In the genomic region with DNA sequence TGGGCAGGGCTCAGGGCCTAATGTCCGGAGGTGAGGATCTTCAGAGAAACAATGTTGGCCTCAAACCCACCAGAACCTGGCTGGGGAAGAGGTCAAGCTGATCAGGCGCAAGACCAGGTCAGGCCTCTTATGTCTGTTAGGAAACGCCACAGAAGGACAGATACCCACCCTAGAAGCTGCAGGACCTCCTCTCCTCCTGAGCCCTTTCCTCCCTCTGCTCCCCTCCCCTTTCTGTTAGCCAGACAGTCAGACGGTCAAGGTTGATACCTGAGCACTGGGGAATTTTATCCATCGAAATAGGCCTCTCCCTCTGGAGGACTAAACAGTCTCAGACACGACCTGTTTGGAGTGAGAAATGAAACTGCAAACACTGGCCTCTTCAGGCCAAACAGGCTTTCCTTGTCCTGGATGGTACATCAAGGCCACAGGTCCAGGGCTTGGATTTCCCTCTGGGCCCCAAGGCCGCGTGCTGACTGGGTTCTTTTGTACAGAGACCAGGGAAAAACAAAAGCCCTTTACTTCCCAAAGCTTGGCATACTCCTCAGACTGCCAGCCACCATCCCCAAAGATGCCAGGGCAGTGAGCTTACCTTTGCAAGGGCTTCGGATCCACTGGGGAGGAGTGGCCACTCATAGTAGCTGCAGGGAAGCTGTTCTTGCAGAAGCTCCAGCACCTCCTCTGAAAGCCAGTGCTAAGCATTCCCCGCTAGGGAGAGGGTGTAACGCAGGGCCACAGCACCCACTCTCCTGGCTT, we compare ENCODE assay signal across 15 cellular contexts.
A peak's percentile ranks its signal among the peaks of the same experiment; 100 is the strongest.
DNase-seq lines count a peak whose midpoint lies in the region; ATAC-seq and TF ChIP-seq lines count a peak whose summit lies in the region.
"Had no signal": no experiment of that assay in that cellular context is flagged by ENCODE, and none has a peak within 500 bp of the region (broad histone marks: within the 10 kb centered on the region; RNA-seq: fewer than 3 reads in every experiment).

No MANE protein-coding gene starts in this region.

- H3K27me3 ChIP-seq in Panc1 (ENCODE audit: control insufficient read depth, insufficient read depth, low read length) (no peaks in the 10 kb centered on the region), iPS-20b (ENCODE audit: insufficient read depth, low read length) (no peaks in the 10 kb centered on the region)
- H3K27me3 ChIP-seq: esophagus muscularis mucosa, heart left ventricle had no signal

- in situ Hi-C loops in Panc1 (cut with HindIII; ENCODE audit: low pct_unique_long_range_greater_than_20kb, low sequenced_read_pairs): no loop called here

- no peak for DNase-seq in activated CD4-positive, alpha-beta T cell treated with anti-CD3 and anti-CD28 coated beads, Interleukin-2, amount 10 ng/mL, durations not matched to agents 7 days and 5 days
- no peak for DNase-seq in activated CD4-positive, alpha-beta T cell treated with anti-CD3 and anti-CD28 coated beads, Interleukin-2, amount 50 U/mL, for 48 hours
- DNase-seq in Panc1 (ENCODE audit: low read depth, low spot score) (no peak), NCI-H226 (no peak)
- DNase-seq: activated T-cell treated with anti-CD3 and anti-CD28 coated beads, Interleukin-2, amount 50 U/mL, for 72 hours; heart left ventricle; NCI-H2081 treated with DMSO at 0.1 percent for 48 hours; NK-92 treated with Interleukin-12 subunit alpha and Interleukin-12 subunit beta, amount 100 ng/mL, for 24 hours; Right ventricle myocardium superior had no signal

- H3K4me3 ChIP-seq in Panc1 (ENCODE audit: low read depth in 2 of 2, low read length in 2 of 2) (no peak overlapping the region), iPS-20b (ENCODE audit: low read length) (no peak overlapping the region)
- H3K4me3 ChIP-seq: esophagus muscularis mucosa, heart left ventricle had no signal

- H3K9me3 ChIP-seq in Panc1 (ENCODE audit: control insufficient read depth, insufficient read depth, low read depth, low read length) (no peaks in the 10 kb centered on the region), iPS-20b (ENCODE audit: insufficient read depth, low read depth, low read length) (no peaks in the 10 kb centered on the region)
- H3K9me3 ChIP-seq: esophagus muscularis mucosa, heart left ventricle had no signal

- H3K4me1 Mint-ChIP-seq in activated CD4-positive, alpha-beta T cell treated with anti-CD3 and anti-CD28 coated beads, Interleukin-2, amount 10 ng/mL, durations not matched to agents 7 days and 5 days: peaks cover 53% of the 10 kb centered on the region
- H3K4me1 Mint-ChIP-seq in stimulated activated memory B cell treated with anti-CD40 and anti-IgM and Interleukin-4, amounts not matched to agents 10 μg/mL and 1 μg/mL and 100 μg/mL, for 72 hours: peaks cover 50% of the 10 kb centered on the region

- no TSS peak for BruUV-seq in Panc1 (replicated peaks; lab: Mats Ljungman, UMichigan)

- peak overlapping the region; percentile 21 for H3K27ac Mint-ChIP-seq in activated CD4-positive, alpha-beta T cell treated with anti-CD3 and anti-CD28 coated beads, Interleukin-2, amount 10 ng/mL, durations not matched to agents 7 days and 5 days
- peak overlapping the region; percentile 27 for H3K27ac Mint-ChIP-seq in stimulated activated memory B cell treated with anti-CD40 and anti-IgM and Interleukin-4, amounts not matched to agents 10 μg/mL and 1 μg/mL and 100 μg/mL, for 72 hours
- H3K27ac Mint-ChIP-seq: activated T-cell treated with anti-CD3 and anti-CD28 coated beads, Interleukin-2, amount 50 U/mL, for 72 hours; T-helper 2 cell treated with Interferon-gamma antibody and Interleukin-4, amounts not matched to agents 5 μg/mL and 100 μg/mL, for 36 hours had no signal

- H3K36me3 ChIP-seq in Panc1 (ENCODE audit: control insufficient read depth, insufficient read depth, low read length) (no peaks in the 10 kb centered on the region), iPS-20b (ENCODE audit: insufficient read depth, low read depth, low read length) (0 out of 2 replicates have a peak, but pooled peaks cover 2% of the 10 kb centered on the region)
- H3K36me3 ChIP-seq: esophagus muscularis mucosa, heart left ventricle had no signal

- H3K4me3 Mint-ChIP-seq in activated CD4-positive, alpha-beta T cell treated with anti-CD3 and anti-CD28 coated beads, Interleukin-2, amount 10 ng/mL, durations not matched to agents 7 days and 5 days: no peak overlapping the region
- H3K4me3 Mint-ChIP-seq in stimulated activated memory B cell treated with anti-CD40 and anti-IgM and Interleukin-4, amounts not matched to agents 10 μg/mL and 1 μg/mL and 100 μg/mL, for 72 hours: no peak overlapping the region
- H3K4me3 Mint-ChIP-seq: activated T-cell treated with anti-CD3 and anti-CD28 coated beads, Interleukin-2, amount 50 U/mL, for 72 hours; T-helper 2 cell treated with Interferon-gamma antibody and Interleukin-4, amounts not matched to agents 5 μg/mL and 100 μg/mL, for 36 hours had no signal

- ATAC-seq in Panc1: peak; percentile 42; the same call in 1 of the 2 replicates
- no peak for ATAC-seq in stimulated activated memory B cell treated with anti-CD40 and anti-IgM and Interleukin-4, amounts not matched to agents 10 μg/mL and 1 μg/mL and 100 μg/mL, for 72 hours
- no peak for ATAC-seq in HG02884 (IDR thresholded peaks at IDR 0.05; ENCODE audit: unreplicated experiment)
- no peak for ATAC-seq in GM21529 (IDR thresholded peaks at IDR 0.05; ENCODE audit: unreplicated experiment)
- ATAC-seq: activated T-cell treated with anti-CD3 and anti-CD28 coated beads, Interleukin-2, amount 50 U/mL, for 72 hours; heart left ventricle had no signal

- H3K36me3 Mint-ChIP-seq in activated CD4-positive, alpha-beta T cell treated with anti-CD3 and anti-CD28 coated beads, Interleukin-2, amount 10 ng/mL, durations not matched to agents 7 days and 5 days (ENCODE audit: low read depth): peaks cover 8% of the 10 kb centered on the region
- no peaks in the 10 kb centered on the region for H3K36me3 Mint-ChIP-seq in stimulated activated memory B cell treated with anti-CD40 and anti-IgM and Interleukin-4, amounts not matched to agents 10 μg/mL and 1 μg/mL and 100 μg/mL, for 72 hours

- no peak for TF ChIP-seq CTCF in Panc1 (IDR thresholded peaks at IDR 0.05)

- H3K9ac ChIP-seq in iPS-20b (ENCODE audit: low read depth, low read length): peak overlapping the region; percentile 34; the same call in 1 of the 2 replicates

- CTCF ChIA-PET in activated CD4-positive, alpha-beta T cell treated with anti-CD3 and anti-CD28 coated beads, Interleukin-2, amount 10 ng/mL, durations not matched to agents 7 days and 5 days (lab: Charles Lee): interaction anchor here (1.0 to 1.1 kb wide), 2 partner anchors 11 to 12 kb away, joined by 3 read pairs; no protein-coding TSS in a partner anchor
- CTCF ChIA-PET in Panc1 (lab: Charles Lee): interaction anchor here (0.6 kb wide), 1 partner anchor 268 kb away, joined by 3 read pairs; no protein-coding TSS in a partner anchor

- POLR2A ChIA-PET in activated CD4-positive, alpha-beta T cell treated with anti-CD3 and anti-CD28 coated beads, Interleukin-2, amount 10 ng/mL, durations not matched to agents 7 days and 5 days (lab: Charles Lee): no interaction called here
- POLR2A ChIA-PET in Panc1 (lab: Charles Lee): no interaction called here

- H3K4me1 ChIP-seq in Panc1 (ENCODE audit: control insufficient read depth, insufficient read depth, low read length) (0 out of 2 replicates have a peak, but pooled peaks cover 2% of the 10 kb centered on the region), iPS-20b (ENCODE audit: insufficient read depth, low read length) (peaks cover 46% of the 10 kb centered on the region)

- no peaks in the 10 kb centered on the region for H3K9me3 Mint-ChIP-seq in activated CD4-positive, alpha-beta T cell treated with anti-CD3 and anti-CD28 coated beads, Interleukin-2, amount 10 ng/mL, durations not matched to agents 7 days and 5 days
- no peaks in the 10 kb centered on the region for H3K9me3 Mint-ChIP-seq in stimulated activated memory B cell treated with anti-CD40 and anti-IgM and Interleukin-4, amounts not matched to agents 10 μg/mL and 1 μg/mL and 100 μg/mL, for 72 hours
- H3K9me3 Mint-ChIP-seq: activated T-cell treated with anti-CD3 and anti-CD28 coated beads, Interleukin-2, amount 50 U/mL, for 72 hours; T-helper 2 cell treated with Interferon-gamma antibody and Interleukin-4, amounts not matched to agents 5 μg/mL and 100 μg/mL, for 36 hours had no signal

- intact Hi-C loops in Panc1 (cut with micrococcal nuclease; ENCODE audit: unreplicated experiment): no loop called here

- H3K27ac ChIP-seq in Panc1 (ENCODE audit: low read length): no peak overlapping the region
- no peak overlapping the region for H3K27ac ChIP-seq in iPS-20b (ENCODE audit: low read length)
- H3K27ac ChIP-seq: esophagus muscularis mucosa, heart left ventricle had no signal

- no peaks in the 10 kb centered on the region for H3K27me3 Mint-ChIP-seq in activated CD4-positive, alpha-beta T cell treated with anti-CD3 and anti-CD28 coated beads, Interleukin-2, amount 10 ng/mL, durations not matched to agents 7 days and 5 days
- H3K27me3 Mint-ChIP-seq in stimulated activated memory B cell treated with anti-CD40 and anti-IgM and Interleukin-4, amounts not matched to agents 10 μg/mL and 1 μg/mL and 100 μg/mL, for 72 hours: no peaks in the 10 kb centered on the region
